Comparison of ENCODE assay signal across 16 cellular contexts in genomic region chrX:75989806-75990590, GRCh38.
DNase-seq lines count a peak whose midpoint lies in the region; ATAC-seq and TF ChIP-seq lines count a peak whose summit lies in the region.
"Had no signal": no experiment of that assay in that cellular context is flagged by ENCODE, and none has a peak within 500 bp of the region (broad histone marks: within the 10 kb centered on the region; RNA-seq: fewer than 3 reads in every experiment).

No MANE protein-coding gene starts in this region.

- H3K4me1 ChIP-seq in adrenal gland (replicated peaks in 1 of 2) = no peaks in the 10 kb centered on the region
- no peaks in the 10 kb centered on the region for H3K4me1 ChIP-seq in CD4-positive, alpha-beta memory T cell (ENCODE audit: insufficient read depth, low read length)
- H3K4me1 ChIP-seq: A549 had no signal

- CTCF ChIA-PET in CD4-positive, alpha-beta memory T cell (lab: Charles Lee; ENCODE audit: partially characterized antibody) = no interaction called here
- CTCF ChIA-PET in activated naive CD4-positive, alpha-beta T cell treated with anti-CD3 and anti-CD28 coated beads, Interleukin-2, amount 10 ng/mL, durations not matched to agents 7 days and 5 days (lab: Charles Lee) = no interaction called here

- ATAC-seq in GM19035 (IDR thresholded peaks at IDR 0.05; ENCODE audit: unreplicated experiment) (peak; percentile 78), HG02623 (IDR thresholded peaks at IDR 0.05; ENCODE audit: unreplicated experiment) (peak; percentile 87), HG03378 (IDR thresholded peaks at IDR 0.05; ENCODE audit: unreplicated experiment) (peak; percentile 91)
- ATAC-seq: A549 had no signal

- intact Hi-C loops in adrenal gland (cut with DNase I) = no loop called here
- intact Hi-C loops in CD4-positive, alpha-beta memory T cell (cut with micrococcal nuclease) = no loop called here

- no peaks in the 10 kb centered on the region for H3K27me3 ChIP-seq in adrenal gland
- no peaks in the 10 kb centered on the region for H3K27me3 ChIP-seq in CD4-positive, alpha-beta memory T cell (ENCODE audit: insufficient read depth, low read length)
- H3K27me3 ChIP-seq: cardiac muscle cell had no signal

- TF ChIP-seq POLR2A in adrenal gland (IDR thresholded peaks at IDR 0.05) = no peak

- POLR2A ChIA-PET in CD4-positive, alpha-beta memory T cell (lab: Charles Lee; ENCODE audit: partially characterized antibody) = no interaction called here

- no peaks in the 10 kb centered on the region for H3K9me3 Mint-ChIP-seq in CD4-positive, alpha-beta memory T cell
- H3K9me3 Mint-ChIP-seq in activated naive CD4-positive, alpha-beta T cell treated with anti-CD3 and anti-CD28 coated beads, Interleukin-2, amount 10 ng/mL, durations not matched to agents 7 days and 5 days = no peaks in the 10 kb centered on the region
- H3K9me3 Mint-ChIP-seq: activated naive CD4-positive, alpha-beta T cell treated with anti-CD3 and anti-CD28 coated beads, Interleukin-2, amount 50 U/mL, for 24 hours; type B pancreatic cell had no signal

- no peaks in the 10 kb centered on the region for H3K36me3 ChIP-seq in adrenal gland (replicated peaks in 1 of 2)
- H3K36me3 ChIP-seq in CD4-positive, alpha-beta memory T cell (ENCODE audit: insufficient read depth, low read length) = no peaks in the 10 kb centered on the region
- H3K36me3 ChIP-seq: cardiac muscle cell had no signal

- TF ChIP-seq CTCF in adrenal gland (IDR thresholded peaks at IDR 0.05) = no peak

- DNase-seq in ELF-1 (ENCODE audit: low read depth, low spot score) = peak; percentile 12
- no peak for DNase-seq in adrenal gland
- DNase-seq in NCI-H510A treated with DMSO at 0.1 percent for 48 hours (lab: John Stamatoyannopoulos, UW) = no peak
- DNase-seq in CD4-positive, alpha-beta memory T cell = no peak
- no peak for DNase-seq in activated naive CD4-positive, alpha-beta T cell treated with anti-CD3 and anti-CD28 coated beads, Interleukin-2, amount 10 ng/mL, durations not matched to agents 7 days and 5 days
- DNase-seq: NCI-H1694 treated with DMSO at 0.1 percent for 48 hours, SIG-M5 had no signal

- WGBS in adrenal gland, 4 donors = 58 to 75% (median 67%) methylated on average over 2 to 3 of the region's 3 CpGs

- no peak overlapping the region for H3K27ac Mint-ChIP-seq in CD4-positive, alpha-beta memory T cell
- H3K27ac Mint-ChIP-seq in activated naive CD4-positive, alpha-beta T cell treated with anti-CD3 and anti-CD28 coated beads, Interleukin-2, amount 10 ng/mL, durations not matched to agents 7 days and 5 days = no peak overlapping the region
- H3K27ac Mint-ChIP-seq: activated naive CD4-positive, alpha-beta T cell treated with anti-CD3 and anti-CD28 coated beads, Interleukin-2, amount 50 U/mL, for 24 hours; progenitor cell of endocrine pancreas; type B pancreatic cell had no signal

- no peaks in the 10 kb centered on the region for H3K36me3 Mint-ChIP-seq in CD4-positive, alpha-beta memory T cell
- no peaks in the 10 kb centered on the region for H3K36me3 Mint-ChIP-seq in activated naive CD4-positive, alpha-beta T cell treated with anti-CD3 and anti-CD28 coated beads, Interleukin-2, amount 10 ng/mL, durations not matched to agents 7 days and 5 days
- H3K36me3 Mint-ChIP-seq: activated naive CD4-positive, alpha-beta T cell treated with anti-CD3 and anti-CD28 coated beads, Interleukin-2, amount 50 U/mL, for 24 hours; type B pancreatic cell had no signal

- H3K9me3 ChIP-seq in adrenal gland (replicated peaks in 1 of 3) = no peaks in the 10 kb centered on the region
- H3K9me3 ChIP-seq in CD4-positive, alpha-beta memory T cell (ENCODE audit: control insufficient read depth in 1 of 2, low read length in 2 of 2) = no peaks in the 10 kb centered on the region
- H3K9me3 ChIP-seq: A549 had no signal

- H3K27ac ChIP-seq in adrenal gland = no peak overlapping the region
- H3K27ac ChIP-seq in CD4-positive, alpha-beta memory T cell (ENCODE audit: low read depth, low read length) = no peak overlapping the region
- H3K27ac ChIP-seq: A549, cardiac muscle cell, KMS-11 had no signal

- H3K27me3 Mint-ChIP-seq in CD4-positive, alpha-beta memory T cell = peaks cover 0 to 4% of the 10 kb centered on the region in 2 donors
- H3K27me3 Mint-ChIP-seq in activated naive CD4-positive, alpha-beta T cell treated with anti-CD3 and anti-CD28 coated beads, Interleukin-2, amount 10 ng/mL, durations not matched to agents 7 days and 5 days = no peaks in the 10 kb centered on the region
- H3K27me3 Mint-ChIP-seq: activated naive CD4-positive, alpha-beta T cell treated with anti-CD3 and anti-CD28 coated beads, Interleukin-2, amount 50 U/mL, for 24 hours; progenitor cell of endocrine pancreas; type B pancreatic cell had no signal

- no peak overlapping the region for H3K4me3 Mint-ChIP-seq in CD4-positive, alpha-beta memory T cell
- no peak overlapping the region for H3K4me3 Mint-ChIP-seq in activated naive CD4-positive, alpha-beta T cell treated with anti-CD3 and anti-CD28 coated beads, Interleukin-2, amount 10 ng/mL, durations not matched to agents 7 days and 5 days
- H3K4me3 Mint-ChIP-seq: activated naive CD4-positive, alpha-beta T cell treated with anti-CD3 and anti-CD28 coated beads, Interleukin-2, amount 50 U/mL, for 24 hours; type B pancreatic cell had no signal

- no peak overlapping the region for H3K4me3 ChIP-seq in adrenal gland
- no peak overlapping the region for H3K4me3 ChIP-seq in CD4-positive, alpha-beta memory T cell (ENCODE audit: low read length in 2 of 2)
- H3K4me3 ChIP-seq: A549, cardiac muscle cell had no signal

- H3K4me1 Mint-ChIP-seq in CD4-positive, alpha-beta memory T cell = no peaks in the 10 kb centered on the region
- H3K4me1 Mint-ChIP-seq in activated naive CD4-positive, alpha-beta T cell treated with anti-CD3 and anti-CD28 coated beads, Interleukin-2, amount 10 ng/mL, durations not matched to agents 7 days and 5 days = no peaks in the 10 kb centered on the region
- H3K4me1 Mint-ChIP-seq: activated naive CD4-positive, alpha-beta T cell treated with anti-CD3 and anti-CD28 coated beads, Interleukin-2, amount 50 U/mL, for 24 hours had no signal
